8 cellular contexts compared by ENCODE assay signal in genomic region chr19:45792482-45793177, GRCh38. TPM values are rescaled to one million over a fixed set of nuclear protein-coding genes. Genes with fewer than 3 reads are reported as not detected.
A peak's percentile ranks its signal among the peaks of the same experiment; 100 is the strongest.
DNase-seq lines count a peak whose midpoint lies in the region; ATAC-seq and TF ChIP-seq lines count a peak whose summit lies in the region.

Gene DMWD, minus strand, starts transcription at chr19:45792845. Its CDS starts 89 bp downstream, at chr19:45792756.

- peaks cover 2% of the 10 kb centered on the region for H3K36me3 ChIP-seq in kidney epithelial cell (ENCODE audit: control insufficient read depth, insufficient read depth, low read length)

- H3K4me3 ChIP-seq in AG09309 (ENCODE audit: control insufficient read depth, low read depth, low read length), result peak within 1 kb of the TSS; percentile 80
- peak within 1 kb of the TSS; percentile 91 for H3K4me3 ChIP-seq in kidney epithelial cell (ENCODE audit: low read depth, low read length)

- no peak for TF ChIP-seq CTCF in AG09309 (IDR thresholded peaks at IDR 0.05; ENCODE audit: control insufficient read depth, insufficient read depth, low read depth, low read length, missing control alignments)
- no peak for TF ChIP-seq CTCF in kidney epithelial cell (IDR thresholded peaks at IDR 0.05; ENCODE audit: insufficient read depth, low read length, poor library complexity, severe bottlenecking)

- no peaks in the 10 kb centered on the region for H3K27me3 ChIP-seq in kidney epithelial cell (ENCODE audit: control insufficient read depth, insufficient read depth, low read length)

- DNase-seq in AG09309 (ENCODE audit: low read depth) (peak; percentile 93), NCI-H446 treated with DMSO at 0.1 percent for 48 hours (lab: John Stamatoyannopoulos, UW) (peak; percentile 97), cerebellum (ENCODE audit: low spot score) (peak; percentile 100), kidney epithelial cell (ENCODE audit: low read depth) (peak; percentile 92)
- peak; percentile 99 for DNase-seq in activated CD4-positive, alpha-beta T cell treated with anti-CD3 and anti-CD28 coated beads for 1 hour
- peak; percentile 99 to 100 for DNase-seq in stimulated activated CD4-positive, alpha-beta T cell treated with anti-CD3 and anti-CD28 coated beads, Interleukin-15, amount 100 ng/mL, for 48 hours (ENCODE audit: low read depth in 2 of 2)

- ATAC-seq in GM19025 (IDR thresholded peaks at IDR 0.05; ENCODE audit: low read depth, unreplicated experiment) (peak; percentile 94), HG03342 (IDR thresholded peaks at IDR 0.05; ENCODE audit: unreplicated experiment) (peak; percentile 87)

RNA-seq across cellular contexts. Expression of gene DMWD, which starts in this region (rescaled TPM):
- total RNA-seq in cerebellum (42.3 TPM), kidney epithelial cell (29.9 and 35.8 TPM in 2 replicates)

Comparison
In these comparisons a context has a peak if more than half of its experiments do, and no peak if none do; other contexts are left out.
1. Peak in every context shown above with its lines: DNase-seq, ATAC-seq and H3K4me3 ChIP-seq.